Comparison of ENCODE assay signal across 11 cellular contexts in the genomic region with DNA sequence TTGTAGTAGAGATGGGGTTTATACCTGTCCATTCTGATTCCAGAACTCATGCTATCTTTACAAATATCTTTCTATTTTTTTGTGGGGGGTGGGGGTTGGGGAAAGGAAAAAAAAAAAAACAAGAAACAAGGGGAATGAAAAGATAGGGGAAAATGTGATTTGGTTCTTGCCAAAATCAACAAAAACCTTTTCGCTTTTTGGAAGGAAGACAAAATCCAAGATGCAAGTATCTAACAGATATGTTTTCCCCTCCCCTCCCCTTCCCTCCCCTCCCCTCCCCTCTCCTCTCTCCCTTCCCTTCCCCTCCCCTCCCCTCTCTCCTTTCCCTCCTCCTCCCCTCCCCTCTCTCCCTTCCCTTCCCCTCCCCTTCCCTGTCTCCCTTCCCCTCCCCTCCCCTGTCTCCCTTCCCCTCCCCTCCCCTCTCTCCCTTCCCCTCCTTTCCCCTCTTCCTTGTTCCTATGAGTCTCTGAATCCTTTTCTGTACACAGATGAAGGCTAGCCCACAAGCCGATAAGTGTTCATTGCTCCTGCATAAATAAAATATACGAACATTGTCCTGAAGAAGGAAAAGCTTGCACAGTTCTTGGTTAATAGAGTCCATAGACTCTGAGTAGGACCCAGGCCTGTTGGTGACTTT.
"Had no signal": no experiment of that assay in that cellular context is flagged by ENCODE, and none has a peak within 500 bp of the region (broad histone marks: within the 10 kb centered on the region; RNA-seq: fewer than 3 reads in every experiment).

No MANE protein-coding gene starts in this region.

- H3K9me3 ChIP-seq: HAP-1 had no signal

- DNase-seq: GM23248, GOT3, H7, H9, HCEC 1CT, HFFc6 had no signal

- H3K4me3 ChIP-seq: GM23248, GM23338, HAP-1 had no signal

- H3K4me2 ChIP-seq: GM23338 had no signal

- H3K36me3 ChIP-seq: HAP-1 had no signal

- H3K9ac ChIP-seq: GM23248 had no signal

- ATAC-seq: GM23338, HCT116 had no signal

- H3K4me1 ChIP-seq: HAP-1 had no signal

- FAIRE-seq: H1, H54 had no signal

- H3K27ac ChIP-seq: GM23248 had no signal

- H2AFZ ChIP-seq: GM23248, GM23338 had no signal
